Comparison of ENCODE assay signal across 24 cellular contexts in genomic region chr7:12890586-12890985, GRCh38.
"Had no signal": no experiment of that assay in that cellular context is flagged by ENCODE, and none has a peak within 500 bp of the region (broad histone marks: within the 10 kb centered on the region; RNA-seq: fewer than 3 reads in every experiment).

No MANE protein-coding gene starts in this region.

- ATAC-seq: esophagus mucosa; gastrocnemius medialis; left ventricle myocardium superior; lower lobe of right lung; naive thymus-derived CD8-positive, alpha-beta T cell; sciatic nerve; stimulated activated naive CD8-positive, alpha-beta T cell treated with anti-CD3 and anti-CD28 coated beads, Interleukin-15, amount 100 ng/mL, for 72 hours had no signal

- H3K4me1 ChIP-seq: colonic mucosa, gastrocnemius medialis, lower lobe of right lung, prostate gland, right atrium auricular region, thyroid gland had no signal

- H3K27ac ChIP-seq: colonic mucosa, epithelial cell of prostate, gastrocnemius medialis, lower lobe of right lung, prostate gland, right atrium auricular region, suprapubic skin, thyroid gland had no signal

- H3K4me3 ChIP-seq: colonic mucosa, gastrocnemius medialis, lower lobe of right lung, prostate gland, right atrium auricular region, smooth muscle cell, suprapubic skin, thyroid gland had no signal

- H3K9me3 ChIP-seq: colonic mucosa, gastrocnemius medialis, lower lobe of right lung, prostate gland, right atrium auricular region, suprapubic skin, thyroid gland had no signal

- H3K36me3 ChIP-seq: colonic mucosa, gastrocnemius medialis, lower lobe of right lung, prostate gland, right atrium auricular region, suprapubic skin, thyroid gland had no signal

- H3K27me3 ChIP-seq: colonic mucosa, gastrocnemius medialis, right atrium auricular region, suprapubic skin, thyroid gland had no signal

- H3K4me2 ChIP-seq: smooth muscle cell had no signal

- DNase-seq: colonic mucosa; effector CD8-positive, alpha-beta T cell; endodermal cell; gastrocnemius medialis; head of caudate nucleus; left ventricle myocardium superior; lower lobe of right lung; naive thymus-derived CD8-positive, alpha-beta T cell; nephron progenitor cell; nucleus accumbens; stimulated activated CD4-positive, alpha-beta T cell treated with anti-CD3 and anti-CD28 coated beads, Interleukin-12 subunit alpha, Interleukin-12 subunit beta, amount 100 ng/mL, for 4 hours; stimulated activated CD4-positive, alpha-beta T cell treated with anti-CD3 and anti-CD28 coated beads, Interleukin-1b, Interleukin-23, amount 100 ng/mL, for 48 hours; stimulated activated CD4-positive, alpha-beta T cell treated with anti-CD3 and anti-CD28 coated beads, Interleukin-4, amount 100 ng/mL, for 1 hour; stimulated activated CD8-positive, alpha-beta memory T cell treated with anti-CD3 and anti-CD28 coated beads, Interleukin-4, amount 100 ng/mL, for 48 hours; stimulated activated naive CD4-positive, alpha-beta T cell; stimulated activated naive CD8-positive, alpha-beta T cell treated with anti-CD3 and anti-CD28 coated beads, Interleukin-15, amount 100 ng/mL, for 72 hours; thyroid gland had no signal
